18 cellular contexts compared by ENCODE assay signal in the genomic region with DNA sequence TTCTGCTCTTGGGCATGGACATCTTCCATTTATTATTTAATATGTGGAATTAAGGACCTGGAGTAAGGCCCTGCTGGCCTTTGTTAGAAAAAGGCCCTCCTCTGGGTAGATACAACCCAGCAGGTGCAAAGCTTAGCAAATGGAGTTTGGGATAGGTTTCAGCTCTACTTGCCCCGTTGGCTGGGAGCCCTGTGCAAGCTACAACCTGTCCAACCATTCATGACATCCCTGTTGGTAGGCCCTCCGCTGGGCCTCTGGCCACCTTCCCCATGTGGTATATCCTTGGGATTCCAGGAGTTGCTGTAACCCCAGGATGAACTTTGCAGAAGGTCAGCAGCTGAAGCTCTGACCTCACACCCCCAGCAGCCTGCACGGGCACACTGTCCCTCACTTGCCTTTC. TPM values are rescaled to one million over a fixed set of nuclear protein-coding genes. Genes with fewer than 3 reads are reported as not detected.
DNase-seq lines count a peak whose midpoint lies in the region; ATAC-seq, FAIRE-seq and TF ChIP-seq lines count a peak whose summit lies in the region.
"Had no signal": no experiment of that assay in that cellular context is flagged by ENCODE, and none has a peak within 500 bp of the region (broad histone marks: within the 10 kb centered on the region; RNA-seq: fewer than 3 reads in every experiment).

No MANE protein-coding gene starts in this region.

- 0 out of 2 replicates have a peak overlapping the region, but pooled peaks have one; percentile 3 for H3K4me2 ChIP-seq in BLaER1
- H3K4me2 ChIP-seq in mammary epithelial cell (ENCODE audit: insufficient read depth, low read depth, low read length) = peak overlapping the region; percentile 44
- no peak overlapping the region for H3K4me2 ChIP-seq in PC-3 (ENCODE audit: low read length)

- CTCF ChIA-PET in mammary epithelial cell (lab: Charles Lee; ENCODE audit: low non-redundant PET) = interaction anchor here (0.5 to 0.7 kb wide), 2 partner anchors 54 to 87 kb away, joined by 3 to 7 read pairs; a partner anchor contains a TSS
- CTCF ChIA-PET in PC-3 (lab: Charles Lee) = no interaction called here

- H3K27ac ChIP-seq in BLaER1 (no peak overlapping the region), mammary epithelial cell (ENCODE audit: insufficient read depth, low read depth, low read length) (no peak overlapping the region), foreskin keratinocyte (no peak overlapping the region), PC-3 (ENCODE audit: low read length) (no peak overlapping the region), small intestine (ENCODE audit: low read depth in 1 of 2, low read length in 1 of 2) (no peak overlapping the region)

- H3K4me1 ChIP-seq in BLaER1 (peaks cover 30% of the 10 kb centered on the region), mammary epithelial cell (ENCODE audit: insufficient read depth, low read length) (peaks cover 36% of the 10 kb centered on the region), foreskin keratinocyte (peaks cover 6% of the 10 kb centered on the region), PC-3 (ENCODE audit: insufficient read depth, low read length) (peaks cover 10% of the 10 kb centered on the region), small intestine (ENCODE audit: control insufficient read depth in 2 of 2, insufficient read depth in 1 of 2, low read depth in 1 of 2, low read length in 1 of 2) (no peaks in the 10 kb centered on the region)
- H3K4me1 ChIP-seq: HAP-1 had no signal

- no peaks in the 10 kb centered on the region for H3K9me3 ChIP-seq in BLaER1
- H3K9me3 ChIP-seq in mammary epithelial cell (replicated peaks; ENCODE audit: insufficient read depth, low read length) = no peaks in the 10 kb centered on the region
- no peaks in the 10 kb centered on the region for H3K9me3 ChIP-seq in PC-3 (ENCODE audit: low read length)
- no peaks in the 10 kb centered on the region for H3K9me3 ChIP-seq in small intestine (ENCODE audit: control insufficient read depth, low read depth)
- H3K9me3 ChIP-seq: HAP-1, MG63 had no signal

- H3K4me3 ChIP-seq in BLaER1 (no peak overlapping the region), mammary epithelial cell (replicated peaks in 1 of 3; ENCODE audit: insufficient read depth in 1 of 3, low read depth in 2 of 3, low read length in 3 of 3) (no peak overlapping the region), PC-3 (ENCODE audit: low read length) (no peak overlapping the region), small intestine (ENCODE audit: low read depth in 1 of 2, low read length in 2 of 2) (no peak overlapping the region)
- H3K4me3 ChIP-seq: HAP-1, MG63, SK-N-MC had no signal

- 0% methylated on average over 2 of the region's 3 CpGs for WGBS in mammary epithelial cell (ENCODE audit: low coverage, missing lambda C conversion rate)
- WGBS in small intestine, 3 donors = 52 to 65% (median 58%) methylated on average over 3 of the region's 3 CpGs

- ATAC-seq in foreskin keratinocyte (peak; percentile 66), PC-3 (no peak), HG03280 (IDR thresholded peaks at IDR 0.05; ENCODE audit: unreplicated experiment) (no peak)
- ATAC-seq: Panc1 had no signal

- H3K9me2 ChIP-seq in PC-3 (replicated peaks; ENCODE audit: low read length) = no peaks in the 10 kb centered on the region

- TF ChIP-seq CTCF in mammary epithelial cell (conservative IDR thresholded peaks at IDR 0.05 in 1 of 2, IDR thresholded peaks at IDR 0.05 in 1 of 2; ENCODE audit: extremely low read depth in 1 of 2, insufficient read depth in 1 of 2, low read depth in 1 of 2, low read length in 2 of 2) (no peak), foreskin keratinocyte (conservative IDR thresholded peaks at IDR 0.05) (no peak), PC-3 (conservative IDR thresholded peaks at IDR 0.05; ENCODE audit: low read depth, low read length) (no peak)

- H4K20me1 ChIP-seq in BLaER1 = peaks cover 48% of the 10 kb centered on the region
- no peaks in the 10 kb centered on the region for H4K20me1 ChIP-seq in mammary epithelial cell (ENCODE audit: insufficient read depth, low read length)
- H4K20me1 ChIP-seq in PC-3 (ENCODE audit: low read length) = no peaks in the 10 kb centered on the region

- H3K36me3 ChIP-seq in BLaER1 (no peaks in the 10 kb centered on the region), mammary epithelial cell (ENCODE audit: insufficient read depth, low read length) (no peaks in the 10 kb centered on the region), PC-3 (ENCODE audit: low read depth, low read length) (no peaks in the 10 kb centered on the region), small intestine (ENCODE audit: control insufficient read depth in 2 of 2, insufficient read depth in 2 of 2, low read length in 2 of 2) (no peaks in the 10 kb centered on the region)
- H3K36me3 ChIP-seq: HAP-1, MG63 had no signal

- H3K27me3 ChIP-seq in BLaER1 (peaks cover 49% of the 10 kb centered on the region), mammary epithelial cell (ENCODE audit: insufficient read depth, low read length) (no peaks in the 10 kb centered on the region), foreskin keratinocyte (peaks cover 24% of the 10 kb centered on the region), PC-3 (ENCODE audit: low read length) (peaks cover 54% of the 10 kb centered on the region), small intestine (ENCODE audit: control insufficient read depth in 2 of 2, insufficient read depth in 2 of 2, low read length in 2 of 2) (peaks cover 8 to 28% of the 10 kb centered on the region in 2 donors)

- DNase-seq in HTR-8/SVneo (ENCODE audit: insufficient read length, low spot score) = no peak
- DNase-seq in mammary epithelial cell = peak; percentile 65
- peak; percentile 58 to 78 for DNase-seq in foreskin keratinocyte
- DNase-seq in PC-3 = no peak
- DNase-seq in small intestine = no peak
- DNase-seq: CD4-positive, alpha-beta T cell; MG63; NCI-H1092; NCI-H187; NCI-H510A; NCI-H774; Right ventricle myocardium superior had no signal

- in situ Hi-C loops in mammary epithelial cell (cut with MboI; ENCODE audit: low sequenced_read_pairs in 2 of 2) = no loop called here

- BruUV-seq in mammary epithelial cell (replicated peaks; lab: Mats Ljungman, UMichigan) (no TSS peak), PC-3 (replicated peaks; lab: Mats Ljungman, UMichigan) (no TSS peak)

- H3K79me2 ChIP-seq in mammary epithelial cell (ENCODE audit: insufficient read depth, low read length) = peaks cover 5% of the 10 kb centered on the region
- H3K79me2 ChIP-seq in PC-3 (ENCODE audit: low read length) = no peaks in the 10 kb centered on the region

- dilution Hi-C loops in mammary epithelial cell (cut with HindIII; ENCODE audit: low sequenced_read_pairs) = loop anchor here (5.0 kb wide), 3 partner anchors 64 to 201 kb away; no protein-coding TSS in a partner anchor

- POLR2A ChIA-PET in PC-3 (lab: Charles Lee; ENCODE audit: unreplicated experiment) = no interaction called here

- no peaks in the 10 kb centered on the region for H3F3A ChIP-seq in PC-3 (ENCODE audit: low read length, unreplicated experiment)

- intact Hi-C loops in mammary epithelial cell (cut with micrococcal nuclease) (loop anchor here (5.0 to 10.0 kb wide), 2 partner anchors 206 to 563 kb away; a partner anchor contains a TSS), PC-3 (cut with micrococcal nuclease) (no loop called here)

- H3K9ac ChIP-seq in BLaER1 = no peak overlapping the region
- H3K9ac ChIP-seq in mammary epithelial cell (ENCODE audit: insufficient read depth, low read length) = no peak overlapping the region
- H3K9ac ChIP-seq in PC-3 (ENCODE audit: low read length) = no peak overlapping the region

- peak; percentile 51 for FAIRE-seq in HTR-8/SVneo (lab: Jason Lieb, UNC)
- FAIRE-seq in small intestine (lab: Jason Lieb, UNC) = no peak

- H2AFZ ChIP-seq in mammary epithelial cell (ENCODE audit: low read depth, low read length) (peak overlapping the region; percentile 13), PC-3 (ENCODE audit: low read length) (no peak overlapping the region)

RNA-seq across cellular contexts. Expression of a gene that starts 6.4 kb away (rescaled TPM):
- total RNA-seq in mammary epithelial cell (10 to 100 TPM; 16.3 to 25.5 TPM), foreskin keratinocyte (0.95 and 2.7 TPM in 2 replicates), PC-3 (2014; rRNA removed) (0.29 TPM in 1 of 2 replicates, not detected in the other)
- polyA plus RNA-seq in mammary epithelial cell (33.5 TPM), foreskin keratinocyte (0.83 and 2.9 TPM in 2 replicates), small intestine (10 to 100 TPM in 1 of 3 donors, under 1 TPM in 1, not detected in 1; 0.54 to 22.8 TPM)
- polyA minus RNA-seq in mammary epithelial cell = 17.4 TPM
- polyA plus RNA-seq: AG04450 had no signal

Comparison
In these comparisons a context has a peak if more than half of its experiments do, and no peak if none do; other contexts are left out.
1. DNase-seq: peak in mammary epithelial cell (single experiment) and foreskin keratinocyte (2 of 2); none in HTR-8/SVneo (single experiment), PC-3 (single experiment) and small intestine (single experiment).